10 cellular contexts compared by ENCODE assay signal in genomic region chr19:38830039-38830733, GRCh38. TPM values are rescaled to one million over a fixed set of nuclear protein-coding genes. Genes with fewer than 3 reads are reported as not detected.
A peak's percentile ranks its signal among the peaks of the same experiment; 100 is the strongest.
DNase-seq lines count a peak whose midpoint lies in the region; ATAC-seq and TF ChIP-seq lines count a peak whose summit lies in the region.
"Had no signal": no experiment of that assay in that cellular context is flagged by ENCODE, and none has a peak within 500 bp of the region (broad histone marks: within the 10 kb centered on the region; RNA-seq: fewer than 3 reads in every experiment).

No MANE protein-coding gene starts in this region.

- H3K79me1 ChIP-seq in mesenchymal stem cell (replicated peaks; ENCODE audit: low read length, poor library complexity, severe bottlenecking) = peaks cover 17% of the 10 kb centered on the region

- no peak overlapping the region for H4K8ac ChIP-seq in mesenchymal stem cell (ENCODE audit: low read length)

- peak overlapping the region; percentile 91 for H3K9ac ChIP-seq in mesenchymal stem cell (ENCODE audit: low read length)

- no peaks in the 10 kb centered on the region for H3K27me3 ChIP-seq in GM23338 (ENCODE audit: insufficient read depth)
- no peaks in the 10 kb centered on the region for H3K27me3 ChIP-seq in mesenchymal stem cell (ENCODE audit: control insufficient read depth in 1 of 2, insufficient read depth in 1 of 2, low read length in 2 of 2)

- peaks cover 9% of the 10 kb centered on the region; the same call in 1 of the 2 replicates for H3K79me2 ChIP-seq in GM23338 (replicated peaks; ENCODE audit: insufficient read depth)

- H2AK5ac ChIP-seq in mesenchymal stem cell (ENCODE audit: low read length, severe bottlenecking) = peak overlapping the region; percentile 42

- no peak overlapping the region for H3K4me2 ChIP-seq in GM23338
- H3K4me2 ChIP-seq in mesenchymal stem cell (ENCODE audit: low read length, poor library complexity, severe bottlenecking) = peak overlapping the region; percentile 16

- H3K4ac ChIP-seq in mesenchymal stem cell (ENCODE audit: low read depth in 1 of 2, low read length in 2 of 2) = no peak overlapping the region

- H3K4me3 ChIP-seq in GM23338 (peak overlapping the region; percentile 80; the same call in 1 of the 2 replicates), mesenchymal stem cell (ENCODE audit: insufficient read depth in 1 of 2, low read depth in 1 of 2, low read length in 2 of 2) (peak overlapping the region in 1 of 2 experiments; percentile 79)

- H3K14ac ChIP-seq in mesenchymal stem cell (ENCODE audit: low read length in 2 of 2) = no peak overlapping the region

- peak overlapping the region; percentile 78 for H3K4me3 Mint-ChIP-seq in GM23338

- H3K27me3 Mint-ChIP-seq in GM23338 (ENCODE audit: insufficient read depth, low read depth, poor library complexity) = peaks cover 11% of the 10 kb centered on the region

- H2BK12ac ChIP-seq in mesenchymal stem cell (ENCODE audit: low read length in 2 of 2) = peak overlapping the region; percentile 54 to 87

- 88% methylated on average over 3 of the region's 4 CpGs for WGBS in mesenchymal stem cell

- H3K4me1 ChIP-seq in GM23338 (ENCODE audit: insufficient read depth) (peaks cover 23% of the 10 kb centered on the region), mesenchymal stem cell (ENCODE audit: control insufficient read depth, insufficient read depth, low read depth, low read length) (peaks cover 18% of the 10 kb centered on the region)

- no peak overlapping the region for H3K27ac ChIP-seq in GM23338 (ENCODE audit: low read depth)
- H3K27ac ChIP-seq in mesenchymal stem cell (ENCODE audit: low read length, poor library complexity, severe bottlenecking) = peak overlapping the region; percentile 100

- no peaks in the 10 kb centered on the region for H3K9me3 Mint-ChIP-seq in GM23338

- no peaks in the 10 kb centered on the region for H3K9me2 ChIP-seq in GM23338 (ENCODE audit: insufficient read depth)

- no peak overlapping the region for H2BK5ac ChIP-seq in mesenchymal stem cell (ENCODE audit: low read depth, low read length, poor library complexity, severe bottlenecking)

- peak overlapping the region; percentile 19 for H2BK120ac ChIP-seq in mesenchymal stem cell (ENCODE audit: low read depth, low read length)

- peaks cover 10% of the 10 kb centered on the region; the same call in 1 of the 2 replicates for H4K20me1 ChIP-seq in GM23338 (replicated peaks; ENCODE audit: insufficient read depth)

- H3K23ac ChIP-seq in mesenchymal stem cell (ENCODE audit: low read length in 2 of 2) = no peak overlapping the region

- H3K36me3 ChIP-seq in GM23338 (ENCODE audit: insufficient read depth) (peaks cover 5% of the 10 kb centered on the region), mesenchymal stem cell (ENCODE audit: control insufficient read depth in 1 of 2, insufficient read depth in 2 of 2, low read depth in 1 of 2, low read length in 2 of 2) (peaks cover 25 to 35% of the 10 kb centered on the region in 2 experiments)

- H2AFZ ChIP-seq in GM23338 (no peak overlapping the region), mesenchymal stem cell (ENCODE audit: low read depth, low read length) (no peak overlapping the region)

- H3K18ac ChIP-seq in mesenchymal stem cell (ENCODE audit: low read depth in 1 of 2, low read length in 2 of 2) = peak overlapping the region in 1 of 2 experiments; percentile 100

- no peak overlapping the region for H3K27ac Mint-ChIP-seq in GM23338

- peaks cover 29% of the 10 kb centered on the region for H3F3A ChIP-seq in GM23338 (replicated peaks; ENCODE audit: low read depth)

- H3K9me3 ChIP-seq in mesenchymal stem cell (ENCODE audit: control insufficient read depth, low read length) = no peaks in the 10 kb centered on the region

- H3K36me3 Mint-ChIP-seq in GM23338 (ENCODE audit: low read depth) = peaks cover 38% of the 10 kb centered on the region

- peaks cover 25% of the 10 kb centered on the region for H3K4me1 Mint-ChIP-seq in GM23338

- ATAC-seq in GM23338 (no peak), HG03097 (IDR thresholded peaks at IDR 0.05; ENCODE audit: low FRiP score, unreplicated experiment) (no peak), HG02798 (IDR thresholded peaks at IDR 0.05; ENCODE audit: poor library complexity, unreplicated experiment) (no peak)

- H4K91ac ChIP-seq in mesenchymal stem cell (ENCODE audit: low read length) = no peak overlapping the region

- DNase-seq in A172 (ENCODE audit: low spot score) (peak; percentile 58), GM23338 (ENCODE audit: low spot score) (no peak), amniotic epithelial cell (ENCODE audit: low read depth) (peak; percentile 71), mesenchymal stem cell (peak; percentile 91), HuH-7.5 (ENCODE audit: low spot score) (no peak), HPDE6-E6E7 (ENCODE audit: extremely low spot score) (no peak)

- TF ChIP-seq CTCF in GM23338 (conservative IDR thresholded peaks at IDR 0.05; ENCODE audit: low read depth in 2 of 2) = no peak

- H2BK15ac ChIP-seq in mesenchymal stem cell (ENCODE audit: low read depth, poor library complexity, severe bottlenecking) = no peak overlapping the region

TF ChIP-seq in GM23338, 12 proteins besides CTCF, POLR2A, EP300 and RAD21 (continues in another document):
- TF ChIP-seq STAT1 (IDR thresholded peaks at IDR 0.05; ENCODE audit: unreplicated experiment) (no peak), POLR2AphosphoS5 (IDR thresholded peaks at IDR 0.05; ENCODE audit: low read depth) (no peak), CREB1 (CRISPR knock-in tag; IDR thresholded peaks at IDR 0.05; ENCODE audit: low read depth) (no peak), JUNB (IDR thresholded peaks at IDR 0.05; ENCODE audit: unreplicated experiment) (no peak), ZNF331 (CRISPR knock-in tag; IDR thresholded peaks at IDR 0.05; ENCODE audit: low read depth) (no peak)

RNA-seq across cellular contexts. Expression of gene ECH1, which starts 1.4 kb away (rescaled TPM):
- 37.1 and 39.7 TPM in 2 replicates for total RNA-seq in A172 (2014; rRNA removed; shearing (Covaris generic))
- 66.2 and 79.9 TPM in 2 replicates for total RNA-seq in GM23338 (2014; rRNA removed; shearing (Covaris generic))
- 186 and 193 TPM in 2 replicates for polyA plus RNA-seq in GM23338 (2016; fragmentation: Nextera tagmentation; extraction: Ambion mirVana)
- polyA plus RNA-seq in mesenchymal stem cell (2013, experiment 1 of 2) = 137 TPM
- 137 TPM for polyA plus RNA-seq in mesenchymal stem cell (2013, experiment 2 of 2)

RNA-seq across cellular contexts. Expression of gene LGALS4, which starts 17.4 kb away (rescaled TPM):
- total RNA-seq in A172 (2014; rRNA removed; shearing (Covaris generic)) = not detected in 2 replicates
- 0.87 TPM in 1 of 2 replicates, not detected in the other for total RNA-seq in GM23338 (2014; rRNA removed; shearing (Covaris generic))
- not detected in 2 replicates for polyA plus RNA-seq in GM23338 (2016; fragmentation: Nextera tagmentation; extraction: Ambion mirVana)
- 0.11 TPM for polyA plus RNA-seq in mesenchymal stem cell (2013, experiment 1 of 2)
- 0.15 TPM for polyA plus RNA-seq in mesenchymal stem cell (2013, experiment 2 of 2)
- total RNA-seq: Daoy, NCI-H460 had no signal

RNA-seq across cellular contexts. Expression of gene HNRNPL, which starts 19.6 kb away (rescaled TPM):
- total RNA-seq in A172 (2014; rRNA removed; shearing (Covaris generic)) = 296 and 354 TPM in 2 replicates
- 491 and 580 TPM in 2 replicates for total RNA-seq in GM23338 (2014; rRNA removed; shearing (Covaris generic))
- 664 and 836 TPM in 2 replicates for polyA plus RNA-seq in GM23338 (2016; fragmentation: Nextera tagmentation; extraction: Ambion mirVana)
- polyA plus RNA-seq in mesenchymal stem cell (2013, experiment 1 of 2) = 177 TPM
- 181 TPM for polyA plus RNA-seq in mesenchymal stem cell (2013, experiment 2 of 2)

RNA-seq across cellular contexts. Expression of gene LGALS7B, which starts 41.2 kb away (rescaled TPM):
- total RNA-seq in A172 (2014; rRNA removed; shearing (Covaris generic)) = not detected in 2 replicates
- total RNA-seq in GM23338 (2014; rRNA removed; shearing (Covaris generic)) = 2.4 TPM in 1 of 2 replicates, not detected in the other
- 6.6 and 8.6 TPM in 2 replicates for polyA plus RNA-seq in GM23338 (2016; fragmentation: Nextera tagmentation; extraction: Ambion mirVana)
- not detected for polyA plus RNA-seq in mesenchymal stem cell (2013, experiment 1 of 2)
- polyA plus RNA-seq in mesenchymal stem cell (2013, experiment 2 of 2) = not detected
- total RNA-seq: Daoy, NCI-H460 had no signal

RNA-seq across cellular contexts. Expression of gene RINL, which starts 47.9 kb away (rescaled TPM):
- total RNA-seq in A172 (2014; rRNA removed; shearing (Covaris generic)) = 3.9 and 5.7 TPM in 2 replicates
- 11.2 and 22.4 TPM in 2 replicates for total RNA-seq in GM23338 (2014; rRNA removed; shearing (Covaris generic))
- polyA plus RNA-seq in GM23338 (2016; fragmentation: Nextera tagmentation; extraction: Ambion mirVana) = 19.4 and 21.4 TPM in 2 replicates
- polyA plus RNA-seq in mesenchymal stem cell (2013, experiment 1 of 2) = 1.1 TPM
- polyA plus RNA-seq in mesenchymal stem cell (2013, experiment 2 of 2) = 1.6 TPM

Comparison
In these comparisons a context has a peak if more than half of its experiments do, and no peak if none do; other contexts are left out.
1. DNase-seq: peak in A172 (single experiment), amniotic epithelial cell (single experiment) and mesenchymal stem cell (single experiment); none in GM23338 (single experiment), HuH-7.5 (single experiment) and HPDE6-E6E7 (single experiment).